8 cellular contexts compared by ENCODE assay signal in genomic region chr16:4537376-4538066, GRCh38. TPM values are rescaled to one million over a fixed set of nuclear protein-coding genes. Genes with fewer than 3 reads are reported as not detected.
A peak's percentile ranks its signal among the peaks of the same experiment; 100 is the strongest.
DNase-seq lines count a peak whose midpoint lies in the region; ATAC-seq and TF ChIP-seq lines count a peak whose summit lies in the region.

No MANE protein-coding gene starts in this region.

- ATAC-seq in HG03432 (IDR thresholded peaks at IDR 0.05; ENCODE audit: unreplicated experiment), result peak; percentile 4

- CTCF ChIA-PET in A673 (lab: Charles Lee), result no interaction called here

- no peaks in the 10 kb centered on the region for H3K27me3 ChIP-seq in A673 (replicated peaks; ENCODE audit: insufficient read depth, low read depth, low read length, poor library complexity)
- no peaks in the 10 kb centered on the region for H3K27me3 ChIP-seq in brain microvascular endothelial cell (replicated peaks)
- no peaks in the 10 kb centered on the region for H3K27me3 ChIP-seq in layer of hippocampus (ENCODE audit: control insufficient read depth, insufficient read depth, low read length)
- no peaks in the 10 kb centered on the region for H3K27me3 ChIP-seq in stomach smooth muscle (ENCODE audit: control insufficient read depth in 1 of 2, insufficient read depth in 2 of 2, low read length in 2 of 2)

- H3K4me3 ChIP-seq in A673 (ENCODE audit: low read depth, low read length, poor library complexity, severe bottlenecking) (peak overlapping the region; percentile 60), brain microvascular endothelial cell (ENCODE audit: low read depth, low read length) (peak overlapping the region; percentile 63), stomach smooth muscle (ENCODE audit: low read length in 2 of 2) (peak overlapping the region; percentile 70 to 82)

- DNase-seq in A673 (ENCODE audit: low spot score), result no peak
- DNase-seq in brain microvascular endothelial cell, result no peak
- no peak for DNase-seq in Kasumi-1 (lab: John Stamatoyannopoulos, UW)
- DNase-seq in NCI-H187 (lab: John Stamatoyannopoulos, UW), result no peak
- DNase-seq in GM13977 (ENCODE audit: low spot score), result no peak

- POLR2A ChIA-PET in A673 (lab: Charles Lee; ENCODE audit: low non-redundant PET), result no interaction called here

- H3K9me3 ChIP-seq in A673 (ENCODE audit: low read depth, low read length, poor library complexity, severe bottlenecking) (peaks cover 14% of the 10 kb centered on the region), stomach smooth muscle (ENCODE audit: control insufficient read depth in 2 of 2, low read length in 2 of 2) (no peaks in the 10 kb centered on the region)

- H3K4me1 ChIP-seq in A673 (ENCODE audit: insufficient read depth, low read length, poor library complexity, severe bottlenecking), result peaks cover 3% of the 10 kb centered on the region
- peaks cover 16% of the 10 kb centered on the region for H3K4me1 ChIP-seq in stomach smooth muscle (ENCODE audit: control insufficient read depth, insufficient read depth, low read length)

- no peaks in the 10 kb centered on the region for H3K36me3 ChIP-seq in A673 (ENCODE audit: insufficient read depth, low read length, poor library complexity, severe bottlenecking)
- no peaks in the 10 kb centered on the region for H3K36me3 ChIP-seq in brain microvascular endothelial cell (replicated peaks)
- H3K36me3 ChIP-seq in stomach smooth muscle (ENCODE audit: control insufficient read depth in 2 of 2, insufficient read depth in 2 of 2, low read length in 2 of 2), result peaks cover 0 to 1% of the 10 kb centered on the region in 2 donors

- in situ Hi-C loops in brain microvascular endothelial cell (cut with HindIII; ENCODE audit: low pct_ligation_motif_present, low sequenced_read_pairs) (no loop called here), GM13977 (cut with MboI; ENCODE audit: low pct_unique_long_range_greater_than_20kb, low sequenced_read_pairs, unreplicated experiment) (no loop called here)

- intact Hi-C loops in A673 (cut with micrococcal nuclease; ENCODE audit: unreplicated experiment), result no loop called here

- no peak overlapping the region for H3K27ac ChIP-seq in A673 (ENCODE audit: low read depth, low read length, poor library complexity, severe bottlenecking)
- no peak overlapping the region for H3K27ac ChIP-seq in brain microvascular endothelial cell
- peak overlapping the region; percentile 99 for H3K27ac ChIP-seq in layer of hippocampus (ENCODE audit: low read depth, low read length)
- peak overlapping the region; percentile 70 for H3K27ac ChIP-seq in stomach smooth muscle (ENCODE audit: low read length)

- H3K9ac ChIP-seq in stomach smooth muscle (ENCODE audit: low read length in 2 of 2), result peak overlapping the region; percentile 66 to 69

- TF ChIP-seq CTCF in A673 (conservative IDR thresholded peaks at IDR 0.05; ENCODE audit: low read depth, low read length) (no peak), brain microvascular endothelial cell (IDR thresholded peaks at IDR 0.05; ENCODE audit: low read depth, low read length, missing control alignments) (no peak), GM13977 (IDR thresholded peaks at IDR 0.05; ENCODE audit: extremely low read depth, insufficient read depth, missing control alignments) (no peak)

- BruUV-seq in A673 (replicated peaks; lab: Mats Ljungman, UMichigan), result no TSS peak

RNA-seq across cellular contexts. Expression of gene CDIP1, which starts 1.1 kb away (rescaled TPM):
- 12.8 and 14.4 TPM in 2 replicates for total RNA-seq in A673 (2021)

RNA-seq across cellular contexts. Expression of gene C16orf96, which starts 18.6 kb away (rescaled TPM):
- not detected in 2 replicates for total RNA-seq in A673 (2021)

Comparison
In these comparisons a context has a peak if more than half of its experiments do, and no peak if none do; other contexts are left out.
1. H3K27ac ChIP-seq: peak in layer of hippocampus (single experiment) and stomach smooth muscle (single experiment); none in A673 (single experiment) and brain microvascular endothelial cell (single experiment).
2. Peak in every context shown above with its lines, with median percentiles within 50 percentile points of each other: H3K4me3 ChIP-seq.